18 cellular contexts compared by ENCODE assay signal in the genomic region with DNA sequence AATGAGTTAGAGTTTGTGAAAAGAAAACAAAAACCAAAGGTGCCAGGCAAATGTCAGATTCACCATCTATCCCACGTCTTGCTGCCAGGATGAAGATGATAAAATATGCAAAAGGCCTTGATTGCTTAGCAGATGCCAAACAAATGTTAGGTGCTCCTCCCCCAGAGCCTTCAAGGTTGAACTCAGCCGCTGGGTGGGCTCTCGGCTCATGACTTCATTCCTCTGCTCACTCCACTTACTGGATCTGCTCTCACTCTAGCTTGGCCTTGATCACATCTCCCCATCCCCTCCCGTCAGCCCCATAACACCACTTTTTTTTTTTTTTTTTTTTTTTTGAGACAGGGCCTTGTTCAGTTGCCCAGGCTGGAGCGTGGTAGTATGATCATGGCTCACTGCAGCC. TPM values are rescaled to one million over a fixed set of nuclear protein-coding genes. Genes with fewer than 3 reads are reported as not detected.
DNase-seq lines count a peak whose midpoint lies in the region; ATAC-seq, FAIRE-seq and TF ChIP-seq lines count a peak whose summit lies in the region.
"Had no signal": no experiment of that assay in that cellular context is flagged by ENCODE, and none has a peak within 500 bp of the region (broad histone marks: within the 10 kb centered on the region; RNA-seq: fewer than 3 reads in every experiment).

No MANE protein-coding gene starts in this region.

- no peaks in the 10 kb centered on the region for H4K20me1 ChIP-seq in H1 (replicated peaks in 1 of 2; ENCODE audit: control insufficient read depth in 1 of 2, insufficient read depth in 2 of 2, low read length in 2 of 2)

- H3K4ac ChIP-seq in H1 (replicated peaks; ENCODE audit: insufficient read length, low read depth, low read length) = no peak overlapping the region

- no peak overlapping the region for H3K4me3 ChIP-seq in H1 (ENCODE audit: extremely low read depth in 1 of 4, insufficient read depth in 2 of 4, low read depth in 3 of 4, low read length in 4 of 4)
- H3K4me3 ChIP-seq: K562 had no signal

- no peak overlapping the region for H3K9ac ChIP-seq in H1 (replicated peaks in 1 of 4; ENCODE audit: extremely low read depth in 1 of 4, low read depth in 3 of 4, low read length in 3 of 4)

- no peak for TF ChIP-seq EP300 in H1 (IDR thresholded peaks at IDR 0.05; ENCODE audit: borderline replicate concordance in 1 of 2, low read depth in 2 of 2, low read length in 2 of 2)

- TF ChIP-seq CTCF in H1 (IDR thresholded peaks at IDR 0.05; ENCODE audit: control extremely low read depth in 1 of 3, insufficient read depth in 1 of 3, low read depth in 1 of 3, low read length in 3 of 3) (no peak), omental fat pad (IDR thresholded peaks at IDR 0.05) (no peak)

- TF ChIP-seq POLR2A in H1 (IDR thresholded peaks at IDR 0.05; ENCODE audit: control extremely low read depth in 1 of 2, low read depth in 2 of 2, low read length in 2 of 2) = no peak

- no peak overlapping the region for H3K4me2 ChIP-seq in H1 (ENCODE audit: insufficient read depth in 1 of 2, low read depth in 2 of 2, low read length in 2 of 2)

- no peak overlapping the region for H4K91ac ChIP-seq in H1 (replicated peaks; ENCODE audit: insufficient read length, low read length)

- no peaks in the 10 kb centered on the region for H3K9me3 ChIP-seq in H1 (ENCODE audit: insufficient read depth in 2 of 2, low read depth in 1 of 2, low read length in 1 of 2)

- no peaks in the 10 kb centered on the region for H3K79me2 ChIP-seq in H1 (ENCODE audit: control insufficient read depth in 1 of 2, insufficient read depth in 2 of 2, low read length in 2 of 2)

- POLR2A ChIA-PET in H1 (lab: Charles Lee; ENCODE audit: partially characterized antibody) = interaction anchor here (0.7 to 55.3 kb wide), 4 partner anchors 11 to 90 kb away, joined by 3 to 1889 read pairs (median 4); a partner anchor contains a TSS

- no peak overlapping the region for H3K56ac ChIP-seq in H1 (replicated peaks; ENCODE audit: insufficient read length, low read depth, low read length)

- H3K36me3 ChIP-seq in H1 (ENCODE audit: control insufficient read depth in 2 of 4, insufficient read depth in 4 of 4, low read length in 3 of 4) = no peaks in the 10 kb centered on the region

- ATAC-seq in left cardiac atrium (peak; percentile 44 to 67), Right ventricle myocardium superior (ENCODE audit: poor library complexity) (no peak), omental fat pad (ENCODE audit: low FRiP score) (peak; percentile 60), HG03442 (IDR thresholded peaks at IDR 0.05; ENCODE audit: unreplicated experiment) (no peak)

- FAIRE-seq in H1 (lab: Jason Lieb, UNC) = no peak
- FAIRE-seq: GM12891, K562 had no signal

- intact Hi-C loops in left cardiac atrium (cut with DNase I) = no loop called here
- intact Hi-C loops in Right ventricle myocardium superior (cut with DNase I) = no loop called here

- H3K23ac ChIP-seq in H1 (ENCODE audit: insufficient read length) = no peak overlapping the region

- H2BK15ac ChIP-seq in H1 (ENCODE audit: low read length) = no peak overlapping the region

- no peak for TF ChIP-seq RAD21 in H1 (IDR thresholded peaks at IDR 0.05 in 1 of 2, conservative IDR thresholded peaks at IDR 0.05 in 1 of 2; ENCODE audit: low read depth in 2 of 2, low read length in 2 of 2)

- no peak overlapping the region for H3K18ac ChIP-seq in H1 (ENCODE audit: extremely low read depth, low read length)

- H2BK20ac ChIP-seq in H1 (ENCODE audit: low read length) = no peak overlapping the region

- peak overlapping the region; percentile 28; the same call in 1 of the 2 replicates for H2BK12ac ChIP-seq in H1 (ENCODE audit: low read depth, low read length)

- peaks cover 0 to 3% (median 1%) of the 10 kb centered on the region in 4 experiments; a peak in 2 of 7 replicates for H3K27me3 ChIP-seq in H1 (replicated peaks in 1 of 4; ENCODE audit: control insufficient read depth in 3 of 4, extremely low read depth in 1 of 4, insufficient read depth in 3 of 4, low read length in 3 of 4)

- H4K8ac ChIP-seq in H1 (ENCODE audit: extremely low read depth, insufficient read depth, low read length) = no peak overlapping the region

- no peak overlapping the region for H2AK5ac ChIP-seq in H1 (ENCODE audit: low read depth, low read length)

- H3K14ac ChIP-seq in H1 (ENCODE audit: insufficient read length) = no peak overlapping the region

- no peak overlapping the region for H2AFZ ChIP-seq in H1 (ENCODE audit: low read length)

- H2BK120ac ChIP-seq in H1 (replicated peaks; ENCODE audit: low read depth, low read length) = no peak overlapping the region

- H3K23me2 ChIP-seq in H1 (ENCODE audit: low read depth, low read length) = no peaks in the 10 kb centered on the region

- no peak overlapping the region for H4K5ac ChIP-seq in H1 (ENCODE audit: insufficient read length, low read depth, low read length)

- DNase-seq in left cardiac atrium (no peak), Right ventricle myocardium superior (no peak), H1 (ENCODE audit: low read depth in 1 of 2, low spot score in 2 of 2) (no peak), omental fat pad (ENCODE audit: low spot score) (no peak), ecto neural progenitor cell (ENCODE audit: low spot score) (no peak), NCI-H526 (lab: John Stamatoyannopoulos, UW) (no peak)
- DNase-seq: 8988T, Calu3, DMS79 treated with DMSO at 0.1 percent for 48 hours, GF-D8, GOT3, MV-4-11, NCI-H2029, NCI-H446 treated with DMSO at 0.1 percent for 48 hours, NCI-H526 treated with DMSO at 0.1 percent for 48 hours had no signal

- H3K4me1 ChIP-seq in H1 (replicated peaks in 1 of 4; ENCODE audit: control insufficient read depth in 3 of 4, insufficient read depth in 4 of 4, low read length in 3 of 4) = peaks cover 7 to 14% (median 10%) of the 10 kb centered on the region in 4 experiments

- CTCF ChIA-PET in H1 (lab: Charles Lee; ENCODE audit: partially characterized antibody) = interaction anchor here (0.9 to 1.8 kb wide), 7 partner anchors 13 to 139 kb away, joined by 3 to 12 read pairs (median 4); a partner anchor contains a TSS

- no peaks in the 10 kb centered on the region for H3K79me1 ChIP-seq in H1 (ENCODE audit: low read depth, low read length)

- WGBS in H1 (ENCODE audit: extremely low coverage in 1 of 2, insufficient coverage in 1 of 2, insufficient read length in 1 of 2, insufficient replicate concordance in 2 of 2, low coverage in 1 of 2, low lambda C conversion rate in 2 of 2, missing lambda C conversion rate in 1 of 2), 2 experiments = 88% methylated on average over 3 of the region's 5 CpGs; no CpG with 5 or more reads in 1 of the 2 experiments

- no peak overlapping the region for H2BK5ac ChIP-seq in H1 (ENCODE audit: low read depth, low read length)

- H3K27ac ChIP-seq in H1 (ENCODE audit: low read depth, low read length) = no peak overlapping the region

TF ChIP-seq in H1, 55 proteins besides CTCF, POLR2A, EP300 and RAD21 (continues in another document):
- TF ChIP-seq RFX5 (IDR thresholded peaks at IDR 0.05; ENCODE audit: borderline replicate concordance, low read depth, low read length) (no peak), KDM1A (IDR thresholded peaks at IDR 0.05; ENCODE audit: borderline replicate concordance, low read length) (no peak), BCL11A (IDR thresholded peaks at IDR 0.05; ENCODE audit: low read depth in 2 of 2, low read length in 2 of 2) (no peak), TAF1 (IDR thresholded peaks at IDR 0.05; ENCODE audit: low read depth, low read length) (no peak), RBBP5 (IDR thresholded peaks at IDR 0.05; ENCODE audit: borderline replicate concordance, low read depth, low read length) (no peak), CBX8 (IDR thresholded peaks at IDR 0.05; ENCODE audit: borderline replicate concordance, low read depth, low read length) (no peak), BACH1 (IDR thresholded peaks at IDR 0.05; ENCODE audit: low read length) (no peak), NANOG (IDR thresholded peaks at IDR 0.05; ENCODE audit: insufficient read depth, low read depth, low read length, poor library complexity, severe bottlenecking) (no peak), RNF2 (IDR thresholded peaks at IDR 0.05; ENCODE audit: borderline replicate concordance, low read depth, low read length, missing control alignments, poor library complexity, severe bottlenecking) (no peak), EGR1 (IDR thresholded peaks at IDR 0.05; ENCODE audit: borderline replicate concordance, low read depth, low read length) (no peak), SP2 (IDR thresholded peaks at IDR 0.05; ENCODE audit: low read length) (no peak)
- TF ChIP-seq, protein P1, sequence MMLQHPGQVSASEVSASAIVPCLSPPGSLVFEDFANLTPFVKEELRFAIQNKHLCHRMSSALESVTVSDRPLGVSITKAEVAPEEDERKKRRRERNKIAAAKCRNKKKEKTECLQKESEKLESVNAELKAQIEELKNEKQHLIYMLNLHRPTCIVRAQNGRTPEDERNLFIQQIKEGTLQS (IDR thresholded peaks at IDR 0.05; ENCODE audit: insufficient read depth, low read depth, low read length) = no peak

RNA-seq across cellular contexts. Expression of a gene that starts 38.5 kb away (rescaled TPM):
- total RNA-seq in left cardiac atrium = under 1 TPM; 0.29 to 0.37 TPM
- total RNA-seq in Right ventricle myocardium superior = 0.24 TPM
- total RNA-seq in H1 (2021; fragmentation: NEBNext Ultra II Directional; extraction: Animal tissue kit (Norgen Biotek cat#: 25700)) = 1.3 TPM in 1 of 2 replicates, not detected in the other
- 0.17 and 0.42 TPM in 2 replicates for polyA plus RNA-seq in H1 (2011; rRNA removed)
- polyA plus RNA-seq in H1 (2011; cell fraction: cytosol; rRNA removed) = 0.28 TPM
- 1.4 TPM for polyA plus RNA-seq in H1 (2011; cell fraction: nucleus; rRNA removed)
- polyA plus RNA-seq in H1 (2012, experiment 1 of 2) = 0.50 to 1.1 TPM (median 0.70 TPM) in 4 replicates
- polyA plus RNA-seq in H1 (2012, experiment 2 of 2) = not detected
- polyA plus RNA-seq in H1 (2013, experiment 1 of 2) = 0.16 TPM
- polyA plus RNA-seq in H1 (2013, experiment 2 of 2) = 0.28 TPM
- 0.47 TPM in 1 of 2 replicates, not detected in the other for polyA minus RNA-seq in H1 (2011; rRNA and poly(A)+ RNA removed)
- not detected for polyA minus RNA-seq in H1 (2011; cell fraction: cytosol; rRNA and poly(A)+ RNA removed)
- 0.90 TPM for polyA minus RNA-seq in H1 (2011; cell fraction: nucleus; rRNA and poly(A)+ RNA removed)
- total RNA-seq in omental fat pad = not detected

RNA-seq across cellular contexts. Expression of a gene that starts 46.9 kb away (rescaled TPM):
- total RNA-seq in left cardiac atrium = 10 to 100 TPM; 13.6 to 20.3 TPM
- total RNA-seq in Right ventricle myocardium superior = 3.4 TPM
- total RNA-seq in H1 (2021; fragmentation: NEBNext Ultra II Directional; extraction: Animal tissue kit (Norgen Biotek cat#: 25700)) = 78.6 and 80.5 TPM in 2 replicates
- polyA plus RNA-seq in H1 (2011; rRNA removed) = 89.0 and 114 TPM in 2 replicates
- polyA plus RNA-seq in H1 (2011; cell fraction: cytosol; rRNA removed) = 123 TPM
- polyA plus RNA-seq in H1 (2011; cell fraction: nucleus; rRNA removed) = 114 TPM
- 83.9 to 123 TPM (median 109 TPM) in 4 replicates for polyA plus RNA-seq in H1 (2012, experiment 1 of 2)
- 62.0 TPM for polyA plus RNA-seq in H1 (2012, experiment 2 of 2)
- 119 TPM for polyA plus RNA-seq in H1 (2013, experiment 1 of 2)
- polyA plus RNA-seq in H1 (2013, experiment 2 of 2) = 114 TPM
- 37.3 and 60.0 TPM in 2 replicates for polyA minus RNA-seq in H1 (2011; rRNA and poly(A)+ RNA removed)
- 34.6 TPM for polyA minus RNA-seq in H1 (2011; cell fraction: cytosol; rRNA and poly(A)+ RNA removed)
- 30.6 TPM for polyA minus RNA-seq in H1 (2011; cell fraction: nucleus; rRNA and poly(A)+ RNA removed)
- total RNA-seq in omental fat pad = 100 to 1,000 TPM in 2 of 4 donors, 10 to 100 TPM in 2; 32.3 to 190 (median 99.5) TPM

Comparison
In these comparisons a context has a peak if more than half of its experiments do, and no peak if none do; other contexts are left out.
1. ATAC-seq: peak in left cardiac atrium (2 of 2) and omental fat pad (single experiment); none in Right ventricle myocardium superior (single experiment) and HG03442 (single experiment).